Comparison of ENCODE assay signal across 13 cellular contexts in the genomic region with DNA sequence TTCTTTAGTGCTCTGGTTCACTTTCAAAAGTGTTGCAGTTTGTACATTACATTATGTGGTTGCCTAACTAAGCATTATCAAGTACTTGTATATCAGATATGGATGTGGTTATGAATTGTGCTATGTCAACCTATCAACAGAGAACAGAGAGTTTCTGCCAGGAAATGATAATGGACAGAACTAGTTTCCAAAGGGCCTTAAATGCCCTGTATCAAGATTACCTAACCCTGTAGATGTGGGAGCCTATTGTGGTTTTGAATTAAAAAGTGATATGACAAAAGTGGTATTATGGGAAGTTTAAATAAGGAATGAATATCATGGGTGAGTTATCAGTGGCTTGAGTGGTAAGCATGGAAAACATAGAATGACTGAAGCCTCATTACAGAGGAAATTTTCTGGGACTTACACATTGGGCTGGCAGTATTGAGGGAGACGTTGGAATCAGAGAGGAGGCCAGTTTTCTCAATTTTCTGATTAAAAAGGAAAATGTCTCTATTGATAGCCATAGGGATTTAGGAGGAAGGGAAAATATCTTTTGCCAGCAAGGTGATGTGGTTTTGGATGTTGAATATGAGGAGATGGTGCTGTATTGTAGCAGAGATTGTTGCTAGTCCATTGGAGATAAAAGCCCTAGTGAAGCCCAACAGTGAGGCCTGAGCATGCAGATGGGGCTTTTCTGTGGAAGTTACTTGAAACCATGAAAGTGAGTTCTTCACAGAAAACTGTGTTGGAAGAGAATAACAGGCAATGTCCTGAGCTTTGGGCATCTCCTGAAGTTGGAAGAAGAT.
"Had no signal": no experiment of that assay in that cellular context is flagged by ENCODE, and none has a peak within 500 bp of the region (broad histone marks: within the 10 kb centered on the region; RNA-seq: fewer than 3 reads in every experiment).

No MANE protein-coding gene starts in this region.

- DNase-seq: activated CD8-positive, alpha-beta memory T cell treated with anti-CD3 and anti-CD28 coated beads, Interleukin-2, amount 50 U/mL, for 48 hours; activated CD8-positive, alpha-beta T cell treated with anti-CD3 and anti-CD28 coated beads for 36 hours; activated naive CD4-positive, alpha-beta T cell treated with Interleukin-2 at 50 U/mL for 16 hours; dermis blood vessel endothelial cell; foreskin fibroblast; glutamatergic neuron; left lung; mesenchymal stem cell; nephron progenitor cell; psoas muscle; stimulated activated CD4-positive, alpha-beta T cell treated with anti-CD3 and anti-CD28 coated beads, Interleukin-2, amount 100 ng/mL, for 48 hours; stimulated activated naive CD4-positive, alpha-beta T cell treated with Interleukin-2 at 50 U/mL for 16 hours; upper lobe of left lung had no signal

- ATAC-seq: activated CD8-positive, alpha-beta T cell treated with anti-CD3 and anti-CD28 coated beads for 36 hours; left lung; psoas muscle had no signal
